12 cellular contexts compared by ENCODE assay signal in the genomic region with DNA sequence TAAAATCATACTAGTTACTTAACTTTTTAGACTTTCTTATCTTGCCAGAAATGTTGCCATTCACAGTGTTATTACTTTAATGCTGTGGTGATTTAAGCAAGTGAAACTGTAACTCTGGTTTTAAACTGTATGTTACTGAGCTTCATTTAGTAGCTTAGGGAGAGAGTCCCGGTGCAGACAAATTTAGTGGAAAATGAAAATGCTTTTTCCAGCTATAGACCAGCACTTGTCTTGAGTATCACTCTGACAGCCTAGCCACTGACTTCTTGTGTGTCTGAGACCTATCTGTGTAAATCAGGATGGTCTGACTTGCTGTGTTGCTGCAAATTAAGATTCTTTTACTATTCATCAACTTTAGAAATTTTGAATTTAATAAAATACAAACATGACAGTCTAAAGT.
DNase-seq lines count a peak whose midpoint lies in the region; ATAC-seq, FAIRE-seq and TF ChIP-seq lines count a peak whose summit lies in the region.
"Had no signal": no experiment of that assay in that cellular context is flagged by ENCODE, and none has a peak within 500 bp of the region (broad histone marks: within the 10 kb centered on the region; RNA-seq: fewer than 3 reads in every experiment).

No MANE protein-coding gene starts in this region.

- CTCF ChIA-PET in IMR-90 (lab: Yijun Ruan, JAX) = interaction anchor here (0.6 to 1.4 kb wide), 4 partner anchors 28 to 1548 kb away, joined by 3 read pairs; no protein-coding TSS in a partner anchor

- H3K27ac ChIP-seq in IMR-90 (ENCODE audit: insufficient read depth, low read length) (peak overlapping the region; percentile 70; the same call in 1 of the 2 replicates), colonic mucosa (no peak overlapping the region), keratinocyte (ENCODE audit: control insufficient read depth, insufficient read depth, low read length) (no peak overlapping the region), adrenal gland (no peak overlapping the region)

- in situ Hi-C loops in IMR-90 (cut with MboI; ENCODE audit: low sequenced_read_pairs) = no loop called here

- TF ChIP-seq RAD21 in IMR-90 (IDR thresholded peaks at IDR 0.05; ENCODE audit: low read length) = no peak

- TF ChIP-seq POLR2A in IMR-90 (IDR thresholded peaks at IDR 0.05; ENCODE audit: low read depth, low read length) (no peak), adrenal gland (IDR thresholded peaks at IDR 0.05) (no peak)

- H2AFZ ChIP-seq in IMR-90 (replicated peaks; ENCODE audit: low read length, poor library complexity) (peak overlapping the region; percentile 90), keratinocyte (ENCODE audit: control insufficient read depth, low read length) (no peak overlapping the region)

- no peak overlapping the region for H3K56ac ChIP-seq in IMR-90 (ENCODE audit: extremely low read depth, insufficient read depth, low read length)

- H3K23ac ChIP-seq in IMR-90 (ENCODE audit: low read depth, low read length) = peak overlapping the region; percentile 41

- no peaks in the 10 kb centered on the region for H3K27me3 ChIP-seq in IMR-90 (ENCODE audit: control insufficient read depth, insufficient read depth, low read length)
- H3K27me3 ChIP-seq in colonic mucosa = no peaks in the 10 kb centered on the region
- no peaks in the 10 kb centered on the region for H3K27me3 ChIP-seq in keratinocyte (ENCODE audit: control insufficient read depth, extremely low read depth, insufficient read depth, low read length)
- H3K27me3 ChIP-seq in skeletal muscle satellite cell (ENCODE audit: control insufficient read depth, insufficient read depth, low read length) = no peaks in the 10 kb centered on the region
- H3K27me3 ChIP-seq in adrenal gland = no peaks in the 10 kb centered on the region

- TF ChIP-seq CTCF in IMR-90 (conservative IDR thresholded peaks at IDR 0.05; ENCODE audit: low read depth, low read length) (no peak), colonic mucosa (IDR thresholded peaks at IDR 0.05) (no peak), keratinocyte (optimal IDR thresholded peaks at IDR 0.05 in 1 of 3, IDR thresholded peaks at IDR 0.05 in 1 of 3, conservative IDR thresholded peaks at IDR 0.05 in 1 of 3; ENCODE audit: extremely low read depth in 1 of 3, insufficient read depth in 2 of 3, low read length in 3 of 3) (no peak), adrenal gland (IDR thresholded peaks at IDR 0.05) (no peak)

- H2BK20ac ChIP-seq in IMR-90 (ENCODE audit: low read depth, low read length) = no peak overlapping the region

- no peak overlapping the region for H2BK15ac ChIP-seq in IMR-90 (ENCODE audit: low read depth, low read length)

- peak overlapping the region; percentile 55 for H3K18ac ChIP-seq in IMR-90 (ENCODE audit: low read depth, low read length)

- 0 out of 2 replicates have a peak overlapping the region, but pooled peaks have one; percentile 26 for H3K4ac ChIP-seq in IMR-90 (ENCODE audit: low read depth, low read length)

- FAIRE-seq in keratinocyte (lab: Jason Lieb, UNC) (no peak), HTR-8/SVneo (lab: Jason Lieb, UNC) (no peak)

- peak; percentile 73 for ATAC-seq in IMR-90 (ENCODE audit: low read depth)

- peak overlapping the region; percentile 91 for H3K4me2 ChIP-seq in IMR-90 (ENCODE audit: low read depth, low read length)
- peak overlapping the region; percentile 42 for H3K4me2 ChIP-seq in keratinocyte (ENCODE audit: control insufficient read depth, extremely low read depth, insufficient read depth, low read depth, low read length)
- H3K4me2 ChIP-seq in skeletal muscle satellite cell (ENCODE audit: low read length) = peak overlapping the region; percentile 68

- BruUV-seq in IMR-90 (replicated peaks; lab: Mats Ljungman, UMichigan) = no TSS peak

- peak overlapping the region; percentile 74 for H3K9ac ChIP-seq in IMR-90 (ENCODE audit: low read depth, low read length)
- peak overlapping the region in 1 of 2 donors; percentile 66 for H3K9ac ChIP-seq in colonic mucosa (ENCODE audit: low read depth in 2 of 2, low read length in 2 of 2)
- H3K9ac ChIP-seq in keratinocyte (ENCODE audit: control insufficient read depth, extremely low read depth, insufficient read depth, low read length) = no peak overlapping the region
- H3K9ac ChIP-seq in skeletal muscle satellite cell (ENCODE audit: low read depth, low read length) = no peak overlapping the region

- H4K5ac ChIP-seq in IMR-90 (ENCODE audit: low read depth, low read length) = peak overlapping the region; percentile 33; the same call in 1 of the 2 replicates

- H3K9me1 ChIP-seq in IMR-90 (ENCODE audit: insufficient read depth, low read length) = no peaks in the 10 kb centered on the region
- H3K9me1 ChIP-seq in keratinocyte (ENCODE audit: control insufficient read depth, extremely low read depth, insufficient read depth, low read length) = no peaks in the 10 kb centered on the region

- H2AK5ac ChIP-seq in IMR-90 (ENCODE audit: low read depth, low read length) = no peak overlapping the region

- no CpG with 5 or more reads among the region's 1 CpG for WGBS in IMR-90 (ENCODE audit: extremely low coverage in 2 of 2, insufficient read length in 1 of 2), 2 experiments
- 26 to 55% (median 48%) methylated on average over 1 of the region's 1 CpG for WGBS in adrenal gland, 4 donors

- 0 out of 4 replicates have a peak overlapping the region, but pooled peaks of 1 of the 2 experiments have one; percentile 43 for H4K8ac ChIP-seq in IMR-90 (ENCODE audit: low read depth in 2 of 2, low read length in 2 of 2)

- no peak overlapping the region for H4K91ac ChIP-seq in IMR-90 (ENCODE audit: insufficient read depth, low read depth, low read length)

- peak overlapping the region; percentile 58; the same call in 1 of the 2 replicates for H3K14ac ChIP-seq in IMR-90 (replicated peaks; ENCODE audit: low read depth, low read length)

- H3K4me1 ChIP-seq in IMR-90 (ENCODE audit: control insufficient read depth, insufficient read depth, low read length) (peaks cover 1% of the 10 kb centered on the region; the same call in 1 of the 2 replicates), colonic mucosa (no peaks in the 10 kb centered on the region), keratinocyte (ENCODE audit: control insufficient read depth, extremely low read depth, insufficient read depth, low read length) (no peaks in the 10 kb centered on the region), skeletal muscle satellite cell (ENCODE audit: control insufficient read depth, insufficient read depth, low read length) (peaks cover 3% of the 10 kb centered on the region), adrenal gland (replicated peaks in 1 of 2) (no peaks in the 10 kb centered on the region)

- no peaks in the 10 kb centered on the region for H3K79me2 ChIP-seq in keratinocyte (ENCODE audit: control insufficient read depth, insufficient read depth, low read length)

- no peak overlapping the region for H2AK9ac ChIP-seq in IMR-90 (replicated peaks; ENCODE audit: low read depth, low read length, poor library complexity)

- dilution Hi-C loops in IMR-90 (cut with HindIII; ENCODE audit: low sequenced_read_pairs, unreplicated experiment) (no loop called here), keratinocyte (cut with MboI; ENCODE audit: extremely low pct_ligation_motif_present, low sequenced_read_pairs) (no loop called here)

- H3K79me1 ChIP-seq in IMR-90 (ENCODE audit: low read depth in 1 of 2, low read length in 2 of 2) = no peaks in the 10 kb centered on the region

- H3K9me3 ChIP-seq in IMR-90 (ENCODE audit: control insufficient read depth, insufficient read depth, low read length) = no peaks in the 10 kb centered on the region
- H3K9me3 ChIP-seq in colonic mucosa = no peaks in the 10 kb centered on the region
- H3K9me3 ChIP-seq in keratinocyte (ENCODE audit: control insufficient read depth, low read depth, low read length) = no peaks in the 10 kb centered on the region
- no peaks in the 10 kb centered on the region for H3K9me3 ChIP-seq in skeletal muscle satellite cell (replicated peaks; ENCODE audit: low read length)
- no peaks in the 10 kb centered on the region for H3K9me3 ChIP-seq in adrenal gland (replicated peaks in 1 of 3)

- DNase-seq in IMR-90 (no peak), colonic mucosa (no peak), keratinocyte (ENCODE audit: low read depth, low spot score) (no peak), AG20443 (ENCODE audit: low spot score) (no peak), NCI-H1092 treated with DMSO at 0.1 percent for 48 hours (lab: John Stamatoyannopoulos, UW) (no peak), HTR-8/SVneo (ENCODE audit: insufficient read length, low spot score) (no peak), adrenal gland (no peak)
- DNase-seq: KBM-7; NCI-H510A treated with DMSO at 0.1 percent for 48 hours; stimulated activated CD8-positive, alpha-beta memory T cell treated with anti-CD3 and anti-CD28 coated beads, Interleukin-4, amount 100 ng/mL, for 48 hours; T-helper 2 cell had no signal

- no peaks in the 10 kb centered on the region for H3K36me3 ChIP-seq in IMR-90 (ENCODE audit: control insufficient read depth, insufficient read depth, low read length)
- H3K36me3 ChIP-seq in colonic mucosa = no peaks in the 10 kb centered on the region
- H3K36me3 ChIP-seq in keratinocyte (ENCODE audit: control insufficient read depth in 2 of 2, extremely low read depth in 1 of 2, insufficient read depth in 2 of 2, low read length in 2 of 2) = no peaks in the 10 kb centered on the region
- H3K36me3 ChIP-seq in skeletal muscle satellite cell (ENCODE audit: insufficient read depth, low read length) = no peaks in the 10 kb centered on the region
- H3K36me3 ChIP-seq in adrenal gland (replicated peaks in 1 of 2) = no peaks in the 10 kb centered on the region

- H3K4me3 ChIP-seq in IMR-90 (ENCODE audit: insufficient read depth, low read depth, low read length) (peak overlapping the region; percentile 51), colonic mucosa (peak overlapping the region; percentile 9), keratinocyte (ENCODE audit: control insufficient read depth in 2 of 3, extremely low read depth in 1 of 3, insufficient read depth in 2 of 3, low read depth in 1 of 3, low read length in 3 of 3) (no peak overlapping the region), skeletal muscle satellite cell (ENCODE audit: low read length) (peak overlapping the region; percentile 51), adrenal gland (peak overlapping the region in 1 of 4 donors; percentile 37)

- intact Hi-C loops in IMR-90 (cut with micrococcal nuclease) (loop anchor here (5.0 to 10.0 kb wide), 2 partner anchors 184 to 311 kb away; a partner anchor contains a TSS), colonic mucosa (cut with DNase I) (no loop called here), adrenal gland (cut with DNase I) (no loop called here)

- H2BK5ac ChIP-seq in IMR-90 (ENCODE audit: low read depth, low read length, poor library complexity, severe bottlenecking) = peak overlapping the region; percentile 42

- peak overlapping the region; percentile 78 for H2BK120ac ChIP-seq in IMR-90 (ENCODE audit: low read depth, low read length)

- POLR2A ChIA-PET in IMR-90 (lab: Charles Lee; ENCODE audit: unreplicated experiment) = no interaction called here

- H4K20me1 ChIP-seq in IMR-90 (ENCODE audit: insufficient read depth, low read length) = no peaks in the 10 kb centered on the region
- no peaks in the 10 kb centered on the region for H4K20me1 ChIP-seq in keratinocyte (ENCODE audit: control insufficient read depth, extremely low read depth, insufficient read depth, low read length)

TF ChIP-seq in IMR-90, 13 proteins besides CTCF, POLR2A, EP300 and RAD21 (continues in another document):
- TF ChIP-seq RFX5 (IDR thresholded peaks at IDR 0.05; ENCODE audit: low read depth, low read length) (no peak), SMC3 (IDR thresholded peaks at IDR 0.05; ENCODE audit: low read depth, low read length) (no peak)

Comparison
In these comparisons a context has a peak if more than half of its experiments do, and no peak if none do; other contexts are left out.
1. H3K4me3 ChIP-seq: peak in IMR-90 (single experiment), colonic mucosa (single experiment) and skeletal muscle satellite cell (single experiment); none in keratinocyte (0 of 3).
2. Peak in every context shown above with its lines, with median percentiles within 50 percentile points of each other: H3K4me2 ChIP-seq.